34 cellular contexts compared by ENCODE assay signal in the genomic region with DNA sequence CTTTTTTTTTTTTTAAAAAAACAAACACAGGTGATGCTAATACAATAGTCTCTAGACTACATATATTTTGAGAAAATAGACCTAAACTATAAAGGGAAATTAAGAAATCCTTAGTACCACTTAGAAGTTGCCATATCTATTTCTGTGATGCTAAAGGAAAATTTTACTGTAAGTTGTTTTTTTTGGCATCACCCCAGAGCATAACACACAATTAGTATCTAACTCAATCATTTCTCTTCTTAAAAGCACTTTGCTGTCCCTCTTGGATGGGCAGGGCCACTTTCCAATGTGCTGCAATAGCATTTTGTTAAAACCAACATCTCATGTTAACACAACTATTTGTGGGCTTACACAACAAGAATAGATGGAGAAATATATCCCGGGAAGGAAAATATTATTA.
"Had no signal": no experiment of that assay in that cellular context is flagged by ENCODE, and none has a peak within 500 bp of the region (broad histone marks: within the 10 kb centered on the region; RNA-seq: fewer than 3 reads in every experiment).

No MANE protein-coding gene starts in this region.

- H3K4me3 ChIP-seq: MG63 had no signal

- DNase-seq: Karpas-422, Kasumi-1, MG63, MM.1S, MV-4-11, NCI-H1048, NCI-H1092, NCI-H1092 treated with DMSO at 0.1 percent for 48 hours, NCI-H1105, NCI-H1105 treated with DMSO at 0.1 percent for 48 hours, NCI-H1417, NCI-H1417 treated with DMSO at 0.1 percent for 48 hours, NCI-H1436, NCI-H1436 treated with DMSO at 0.1 percent for 48 hours, NCI-H146, NCI-H1694, NCI-H1694 treated with DMSO at 0.1 percent for 48 hours, NCI-H187, NCI-H187 treated with DMSO at 0.1 percent for 48 hours, NCI-H1930, NCI-H2029, NCI-H2029 treated with DMSO at 0.1 percent for 48 hours, NCI-H2081, NCI-H2081 treated with DMSO at 0.1 percent for 48 hours, NCI-H2107, NCI-H2171, NCI-H2171 treated with DMSO at 0.1 percent for 48 hours, NCI-H2227 treated with DMSO at 0.1 percent for 48 hours, NCI-H226, NCI-H345, NCI-H446, NCI-H446 treated with DMSO at 0.1 percent for 48 hours, NCI-H510A, NCI-H510A treated with DMSO at 0.1 percent for 48 hours had no signal

- H3K27me3 ChIP-seq: MG63 had no signal

- H3K36me3 ChIP-seq: MG63 had no signal

- H3K9me3 ChIP-seq: MG63 had no signal
